In genomic region chr16:728131-728889, GRCh38 we compare ENCODE assay signal across 7 cellular contexts. TPM values are rescaled to one million over a fixed set of nuclear protein-coding genes. Genes with fewer than 3 reads are reported as not detected.
A peak's percentile ranks its signal among the peaks of the same experiment; 100 is the strongest.
DNase-seq lines count a peak whose midpoint lies in the region; ATAC-seq and TF ChIP-seq lines count a peak whose summit lies in the region.

No MANE protein-coding gene starts in this region.

- no peak overlapping the region for H3K27ac ChIP-seq in trophoblast cell (ENCODE audit: low read depth, low read length)

- H3K79me1 ChIP-seq in trophoblast cell (ENCODE audit: low read length): peaks cover 3% of the 10 kb centered on the region

- TF ChIP-seq CTCF in GM12865 (IDR thresholded peaks at IDR 0.05; ENCODE audit: insufficient read depth, low read depth, low read length, missing control alignments) (no peak), glutamatergic neuron (IDR thresholded peaks at IDR 0.05; ENCODE audit: partially characterized antibody, unreplicated experiment) (no peak)

- peak overlapping the region; percentile 53 for H4K91ac ChIP-seq in trophoblast cell (ENCODE audit: low read depth, low read length)

- no peak overlapping the region for H3K9ac ChIP-seq in trophoblast cell (ENCODE audit: low read length)

- H3K27me3 ChIP-seq in trophoblast cell (ENCODE audit: insufficient read depth, low read length): peaks cover 7% of the 10 kb centered on the region

- H3K18ac ChIP-seq in trophoblast cell (ENCODE audit: low read length): peak overlapping the region; percentile 64

- H3K4me3 Mint-ChIP-seq in activated naive CD8-positive, alpha-beta T cell: peak overlapping the region; percentile 30
- peak overlapping the region; percentile 59 for H3K4me3 Mint-ChIP-seq in glutamatergic neuron (ENCODE audit: unreplicated experiment)

- DNase-seq in GM12865 (ENCODE audit: low read depth): peak; percentile 93
- peak; percentile 79 for DNase-seq in RPMI7951 (ENCODE audit: low read depth)
- DNase-seq in glutamatergic neuron: peak; percentile 79
- DNase-seq in trophoblast cell: peak; percentile 70 to 75

- H4K12ac ChIP-seq in trophoblast cell (ENCODE audit: low read depth, low read length): peak overlapping the region; percentile 72

- ATAC-seq in HG03175 (IDR thresholded peaks at IDR 0.05; ENCODE audit: unreplicated experiment) (peak; percentile 40), GM21526 (IDR thresholded peaks at IDR 0.05; ENCODE audit: low FRiP score, unreplicated experiment) (no peak)

- H2BK5ac ChIP-seq in trophoblast cell (ENCODE audit: low read depth, low read length, poor library complexity): no peak overlapping the region

- H4K8ac ChIP-seq in trophoblast cell (ENCODE audit: low read depth, low read length): peak overlapping the region; percentile 83

- H3K4me1 ChIP-seq in trophoblast cell (ENCODE audit: control insufficient read depth in 1 of 2, insufficient read depth in 2 of 2, low read length in 2 of 2): peaks cover 10 to 13% of the 10 kb centered on the region in 2 experiments

- H3K4ac ChIP-seq in trophoblast cell (ENCODE audit: low read depth, low read length): peak overlapping the region; percentile 16

- no peak overlapping the region for H3K23ac ChIP-seq in trophoblast cell (ENCODE audit: low read length)

- H3K27ac Mint-ChIP-seq in activated naive CD8-positive, alpha-beta T cell: no peak overlapping the region
- no peak overlapping the region for H3K27ac Mint-ChIP-seq in glutamatergic neuron (ENCODE audit: unreplicated experiment)

- no peaks in the 10 kb centered on the region for H3K27me3 Mint-ChIP-seq in activated naive CD8-positive, alpha-beta T cell
- H3K27me3 Mint-ChIP-seq in glutamatergic neuron (ENCODE audit: unreplicated experiment): peaks cover 6% of the 10 kb centered on the region

- H3K4me2 ChIP-seq in trophoblast cell (ENCODE audit: low read length): peak overlapping the region; percentile 68

- peaks cover 1% of the 10 kb centered on the region for H3K9me3 ChIP-seq in trophoblast cell (ENCODE audit: insufficient read depth, low read depth, low read length)

- H3K36me3 Mint-ChIP-seq in activated naive CD8-positive, alpha-beta T cell: no peaks in the 10 kb centered on the region
- H3K36me3 Mint-ChIP-seq in glutamatergic neuron (ENCODE audit: unreplicated experiment): no peaks in the 10 kb centered on the region

- no peaks in the 10 kb centered on the region for H3K79me2 ChIP-seq in trophoblast cell (ENCODE audit: control insufficient read depth, insufficient read depth, low read length, poor library complexity)

- peaks cover 4% of the 10 kb centered on the region for H3K4me1 Mint-ChIP-seq in activated naive CD8-positive, alpha-beta T cell (ENCODE audit: low read depth)
- no peaks in the 10 kb centered on the region for H3K4me1 Mint-ChIP-seq in glutamatergic neuron (ENCODE audit: low read depth, unreplicated experiment)

- H3K4me3 ChIP-seq in GM12865 (ENCODE audit: low read depth, low read length): peak overlapping the region; percentile 78
- H3K4me3 ChIP-seq in trophoblast cell (ENCODE audit: low read depth, low read length): peak overlapping the region; percentile 51

- H3K36me3 ChIP-seq in trophoblast cell (ENCODE audit: control insufficient read depth in 1 of 2, insufficient read depth in 2 of 2, low read length in 2 of 2): peaks cover 11 to 20% of the 10 kb centered on the region in 2 experiments

- no CpG with 5 or more reads among the region's 80 CpGs for WGBS in trophoblast cell (ENCODE audit: extremely low coverage, insufficient coverage, insufficient read length)

- H2AK5ac ChIP-seq in trophoblast cell (ENCODE audit: low read length): peak overlapping the region; percentile 14

- H2BK12ac ChIP-seq in trophoblast cell (ENCODE audit: low read length): no peak overlapping the region

- peak overlapping the region; percentile 45 for H3K14ac ChIP-seq in trophoblast cell (ENCODE audit: low read length)

- H3K9me3 Mint-ChIP-seq in activated naive CD8-positive, alpha-beta T cell (ENCODE audit: low read depth): no peaks in the 10 kb centered on the region
- H3K9me3 Mint-ChIP-seq in glutamatergic neuron (ENCODE audit: unreplicated experiment): no peaks in the 10 kb centered on the region

- H2BK120ac ChIP-seq in trophoblast cell (ENCODE audit: insufficient read depth, low read length, poor library complexity): no peak overlapping the region

- peak overlapping the region; percentile 56 for H2AFZ ChIP-seq in trophoblast cell (ENCODE audit: insufficient read depth, low read length, poor library complexity)

RNA-seq across cellular contexts. Expression of gene HAGHL, which starts 1.4 kb away (rescaled TPM):
- 3.3 and 4.0 TPM in 2 replicates for total RNA-seq in RPMI7951 (2014; rRNA removed; shearing (Covaris generic))
- 31.7 TPM for total RNA-seq in glutamatergic neuron (ENCODE audit: unreplicated experiment)
- polyA plus RNA-seq in trophoblast cell (2013): 1.9 and 2.3 TPM in 2 replicates

RNA-seq across cellular contexts. Expression of gene CCDC78, which starts 2.1 kb away (rescaled TPM):
- total RNA-seq in RPMI7951 (2014; rRNA removed; shearing (Covaris generic)): under 0.01 and 0.12 TPM in 2 replicates
- 18.9 TPM for total RNA-seq in glutamatergic neuron (ENCODE audit: unreplicated experiment)
- 0.86 and 1.3 TPM in 2 replicates for polyA plus RNA-seq in trophoblast cell (2013)

RNA-seq across cellular contexts. Expression of gene ANTKMT, which starts 7.4 kb away (rescaled TPM):
- total RNA-seq in RPMI7951 (2014; rRNA removed; shearing (Covaris generic)): 18.0 and 26.3 TPM in 2 replicates
- 61.1 TPM for total RNA-seq in glutamatergic neuron (ENCODE audit: unreplicated experiment)
- 17.0 and 18.0 TPM in 2 replicates for polyA plus RNA-seq in trophoblast cell (2013)

RNA-seq across cellular contexts. Expression of gene CIAO3, which starts 12.5 kb away (rescaled TPM):
- total RNA-seq in RPMI7951 (2014; rRNA removed; shearing (Covaris generic)): 15.3 and 21.7 TPM in 2 replicates
- 49.5 TPM for total RNA-seq in glutamatergic neuron (ENCODE audit: unreplicated experiment)
- polyA plus RNA-seq in trophoblast cell (2013): 16.6 and 16.8 TPM in 2 replicates

RNA-seq across cellular contexts. Expression of gene METRN, which starts 13.4 kb away (rescaled TPM):
- 39.2 and 57.1 TPM in 2 replicates for total RNA-seq in RPMI7951 (2014; rRNA removed; shearing (Covaris generic))
- total RNA-seq in glutamatergic neuron (ENCODE audit: unreplicated experiment): 134 TPM
- polyA plus RNA-seq in trophoblast cell (2013): 5.9 and 6.1 TPM in 2 replicates

Comparison
In these comparisons a context has a peak if more than half of its experiments do, and no peak if none do; other contexts are left out.
1. RNA of gene CCDC78, which starts 2.1 kb away (total RNA-seq): 18.9 TPM in glutamatergic neuron (single experiment); under 0.01 to 0.12 TPM in RPMI7951; every median in the first group is over 10 times any median in the second.
2. Peak in every context shown above with its lines, with median percentiles within 50 percentile points of each other: DNase-seq.